Comparison of ENCODE assay signal across 1 cellular context in the genomic region with DNA sequence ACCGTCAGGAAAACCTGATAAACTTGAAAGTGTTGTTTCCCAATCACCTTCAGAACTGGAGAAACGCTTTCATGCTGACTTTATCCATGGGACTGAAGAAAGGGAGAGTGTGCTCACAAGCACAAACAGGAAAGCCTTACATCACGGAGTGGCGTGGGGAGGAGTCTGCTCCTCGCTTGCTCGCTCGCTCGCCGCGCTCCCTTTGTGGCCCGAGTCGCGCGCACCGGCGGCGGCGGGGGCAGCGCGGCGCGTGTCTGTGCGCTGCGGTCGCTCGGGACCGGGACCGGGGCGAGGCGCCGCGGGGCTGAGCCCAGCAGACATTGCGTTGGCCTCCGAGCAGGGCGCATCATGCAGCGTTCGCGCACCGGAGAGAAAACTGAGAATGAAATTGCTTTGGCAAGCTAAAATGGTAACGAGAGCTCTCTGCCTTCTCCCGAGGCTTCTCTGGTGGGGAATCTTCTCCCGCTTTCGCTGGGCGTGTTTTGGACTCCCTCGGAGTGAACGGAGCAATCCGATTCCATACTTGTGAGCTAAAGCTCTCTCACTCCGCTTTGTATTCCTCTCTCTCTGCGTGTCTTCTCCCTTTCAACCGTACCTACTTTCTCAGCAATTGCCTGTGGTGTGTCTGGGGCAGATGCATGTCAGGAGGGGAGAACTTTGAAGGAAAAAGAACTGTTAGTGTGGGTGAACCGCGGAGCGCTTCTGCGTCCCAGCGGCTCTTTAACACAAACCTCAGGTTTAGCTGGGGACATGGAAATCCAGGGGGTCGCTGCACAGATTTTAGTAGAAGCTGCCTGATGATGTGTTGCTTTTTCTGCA.
TF ChIP-seq lines count a peak whose summit lies in the region.

RGL1 (plus strand) TSS at position 205 of the 819 bp plus-strand sequence; CDS start at position 383, 178 bp downstream.

TF ChIP-seq in GM12878, 131 proteins besides CTCF, POLR2A, EP300 and RAD21 (continued from another document):
- TF ChIP-seq NKRF (conservative IDR thresholded peaks at IDR 0.05) (peak; percentile 73), ASH2L (IDR thresholded peaks at IDR 0.05; ENCODE audit: borderline replicate concordance, low read depth) (peak; percentile 90; the same call in 1 of the 2 replicates), NFIC (IDR thresholded peaks at IDR 0.05; ENCODE audit: low read depth, low read length) (no peak), TAF1 (IDR thresholded peaks at IDR 0.05; ENCODE audit: borderline replicate concordance, low read depth, low read length) (peak; percentile 73; the same call in 1 of the 2 replicates), FOS (IDR thresholded peaks at IDR 0.05; ENCODE audit: borderline replicate concordance, extremely low read depth, insufficient read length) (no peak), PAX5 (IDR thresholded peaks at IDR 0.05; ENCODE audit: borderline replicate concordance, low read depth, low read length) (0 out of 2 replicates have a peak, but pooled peaks have one; percentile 47), ESRRA (IDR thresholded peaks at IDR 0.05; ENCODE audit: low read length) (no peak), RCOR1 (conservative IDR thresholded peaks at IDR 0.05; ENCODE audit: low read depth, low read length) (no peak), NR2F1 (conservative IDR thresholded peaks at IDR 0.05) (peak; percentile 46; the same call in 1 of the 2 replicates), ZBTB40 (IDR thresholded peaks at IDR 0.05; ENCODE audit: borderline replicate concordance) (no peak), GATAD2B (conservative IDR thresholded peaks at IDR 0.05; ENCODE audit: low read depth) (peak; percentile 84), RELA (IDR thresholded peaks at IDR 0.05; ENCODE audit: borderline replicate concordance, partially characterized antibody) (peak; percentile 37), BACH1 (IDR thresholded peaks at IDR 0.05; ENCODE audit: borderline replicate concordance) (peak; percentile 76), RUNX3 (IDR thresholded peaks at IDR 0.05; ENCODE audit: low read length) (peak; percentile 38), BHLHE40 (IDR thresholded peaks at IDR 0.05; ENCODE audit: borderline replicate concordance in 1 of 2, low read depth in 2 of 2, low read length in 1 of 2) (peak; percentile 62 to 87; a peak in 2 of 4 replicates), ATF7 (IDR thresholded peaks at IDR 0.05; ENCODE audit: low read depth) (0 out of 2 replicates have a peak, but pooled peaks have one; percentile 13), ZNF687 (IDR thresholded peaks at IDR 0.05) (peak; percentile 72), POLR2AphosphoS5 (IDR thresholded peaks at IDR 0.05; ENCODE audit: low read length) (peak; percentile 68), IKZF1 (conservative IDR thresholded peaks at IDR 0.05) (peak; percentile 80), RBBP5 (conservative IDR thresholded peaks at IDR 0.05) (0 out of 2 replicates have a peak, but pooled peaks have one; percentile 68)
- TF ChIP-seq, protein P1, sequence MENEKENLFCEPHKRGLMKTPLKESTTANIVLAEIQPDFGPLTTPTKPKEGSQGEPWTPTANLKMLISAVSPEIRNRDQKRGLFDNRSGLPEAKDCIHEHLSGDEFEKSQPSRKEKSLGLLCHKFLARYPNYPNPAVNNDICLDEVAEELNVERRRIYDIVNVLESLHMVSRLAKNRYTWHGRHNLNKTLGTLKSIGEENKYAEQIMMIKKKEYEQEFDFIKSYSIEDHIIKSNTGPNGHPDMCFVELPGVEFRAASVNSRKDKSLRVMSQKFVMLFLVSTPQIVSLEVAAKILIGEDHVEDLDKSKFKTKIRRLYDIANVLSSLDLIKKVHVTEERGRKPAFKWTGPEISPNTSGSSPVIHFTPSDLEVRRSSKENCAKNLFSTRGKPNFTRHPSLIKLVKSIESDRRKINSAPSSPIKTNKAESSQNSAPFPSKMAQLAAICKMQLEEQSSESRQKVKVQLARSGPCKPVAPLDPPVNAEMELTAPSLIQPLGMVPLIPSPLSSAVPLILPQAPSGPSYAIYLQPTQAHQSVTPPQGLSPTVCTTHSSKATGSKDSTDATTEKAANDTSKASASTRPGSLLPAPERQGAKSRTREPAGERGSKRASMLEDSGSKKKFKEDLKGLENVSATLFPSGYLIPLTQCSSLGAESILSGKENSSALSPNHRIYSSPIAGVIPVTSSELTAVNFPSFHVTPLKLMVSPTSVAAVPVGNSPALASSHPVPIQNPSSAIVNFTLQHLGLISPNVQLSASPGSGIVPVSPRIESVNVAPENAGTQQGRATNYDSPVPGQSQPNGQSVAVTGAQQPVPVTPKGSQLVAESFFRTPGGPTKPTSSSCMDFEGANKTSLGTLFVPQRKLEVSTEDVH (IDR thresholded peaks at IDR 0.05; ENCODE audit: low read depth, partially characterized antibody): no peak
- TF ChIP-seq, protein P2, sequence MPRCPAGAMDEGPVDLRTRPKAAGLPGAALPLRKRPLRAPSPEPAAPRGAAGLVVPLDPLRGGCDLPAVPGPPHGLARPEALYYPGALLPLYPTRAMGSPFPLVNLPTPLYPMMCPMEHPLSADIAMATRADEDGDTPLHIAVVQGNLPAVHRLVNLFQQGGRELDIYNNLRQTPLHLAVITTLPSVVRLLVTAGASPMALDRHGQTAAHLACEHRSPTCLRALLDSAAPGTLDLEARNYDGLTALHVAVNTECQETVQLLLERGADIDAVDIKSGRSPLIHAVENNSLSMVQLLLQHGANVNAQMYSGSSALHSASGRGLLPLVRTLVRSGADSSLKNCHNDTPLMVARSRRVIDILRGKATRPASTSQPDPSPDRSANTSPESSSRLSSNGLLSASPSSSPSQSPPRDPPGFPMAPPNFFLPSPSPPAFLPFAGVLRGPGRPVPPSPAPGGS (IDR thresholded peaks at IDR 0.05; ENCODE audit: borderline replicate concordance, insufficient read depth, low read depth, low read length, poor library complexity, severe bottlenecking): no peak
- TF ChIP-seq, protein P3, sequence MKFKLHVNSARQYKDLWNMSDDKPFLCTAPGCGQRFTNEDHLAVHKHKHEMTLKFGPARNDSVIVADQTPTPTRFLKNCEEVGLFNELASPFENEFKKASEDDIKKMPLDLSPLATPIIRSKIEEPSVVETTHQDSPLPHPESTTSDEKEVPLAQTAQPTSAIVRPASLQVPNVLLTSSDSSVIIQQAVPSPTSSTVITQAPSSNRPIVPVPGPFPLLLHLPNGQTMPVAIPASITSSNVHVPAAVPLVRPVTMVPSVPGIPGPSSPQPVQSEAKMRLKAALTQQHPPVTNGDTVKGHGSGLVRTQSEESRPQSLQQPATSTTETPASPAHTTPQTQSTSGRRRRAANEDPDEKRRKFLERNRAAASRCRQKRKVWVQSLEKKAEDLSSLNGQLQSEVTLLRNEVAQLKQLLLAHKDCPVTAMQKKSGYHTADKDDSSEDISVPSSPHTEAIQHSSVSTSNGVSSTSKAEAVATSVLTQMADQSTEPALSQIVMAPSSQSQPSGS (IDR thresholded peaks at IDR 0.05; ENCODE audit: low read length): no peak
